Comparison of ENCODE assay signal across 8 cellular contexts in genomic region chr3:46895204-46895660, GRCh38. TPM values are rescaled to one million over a fixed set of nuclear protein-coding genes. Genes with fewer than 3 reads are reported as not detected.
DNase-seq lines count a peak whose midpoint lies in the region; TF ChIP-seq lines count a peak whose summit lies in the region.

No MANE protein-coding gene starts in this region.

- H3K36me3 ChIP-seq in OCI-LY1 (ENCODE audit: insufficient read depth, low read length) (no peaks in the 10 kb centered on the region), fibroblast of lung (ENCODE audit: control insufficient read depth, insufficient read depth, low read length) (no peaks in the 10 kb centered on the region), osteoblast (ENCODE audit: insufficient read depth, low read length) (no peaks in the 10 kb centered on the region), tibial artery (no peaks in the 10 kb centered on the region)

- H4K20me1 ChIP-seq in OCI-LY1 (ENCODE audit: insufficient read depth, low read length), result no peaks in the 10 kb centered on the region
- no peaks in the 10 kb centered on the region for H4K20me1 ChIP-seq in fibroblast of lung (ENCODE audit: control insufficient read depth, extremely low read depth, insufficient read depth, low read length)
- H4K20me1 ChIP-seq in osteoblast (ENCODE audit: insufficient read depth, low read length), result peaks cover 3% of the 10 kb centered on the region

- H3K79me2 ChIP-seq in OCI-LY1 (ENCODE audit: insufficient read depth, low read length), result no peaks in the 10 kb centered on the region
- no peaks in the 10 kb centered on the region for H3K79me2 ChIP-seq in fibroblast of lung (ENCODE audit: control insufficient read depth, insufficient read depth, low read length)
- no peaks in the 10 kb centered on the region for H3K79me2 ChIP-seq in osteoblast (ENCODE audit: insufficient read depth, low read length)

- H3K9me3 ChIP-seq in OCI-LY1 (ENCODE audit: low read length), result no peaks in the 10 kb centered on the region
- H3K9me3 ChIP-seq in fibroblast of lung (ENCODE audit: control insufficient read depth, insufficient read depth, low read depth, low read length), result no peaks in the 10 kb centered on the region
- H3K9me3 ChIP-seq in osteoblast (ENCODE audit: low read depth, low read length), result no peaks in the 10 kb centered on the region
- no peaks in the 10 kb centered on the region for H3K9me3 ChIP-seq in tibial artery

- intact Hi-C loops in tibial artery (cut with DNase I; ENCODE audit: low total_unique reads), result loop anchor here (2.0 kb wide), 1 partner anchor 28 kb away; no protein-coding TSS in a partner anchor

- no peak overlapping the region for H3K9ac ChIP-seq in OCI-LY1 (ENCODE audit: low read length)
- H3K9ac ChIP-seq in fibroblast of lung (ENCODE audit: insufficient read depth, low read length), result no peak overlapping the region

- H3F3A ChIP-seq in OCI-LY1 (ENCODE audit: insufficient read depth, low read length), result no peaks in the 10 kb centered on the region

- no peak overlapping the region for H3K4me2 ChIP-seq in OCI-LY1 (ENCODE audit: low read length)
- no peak overlapping the region for H3K4me2 ChIP-seq in fibroblast of lung (ENCODE audit: extremely low read depth, insufficient read depth, low read length)
- H3K4me2 ChIP-seq in osteoblast (ENCODE audit: insufficient read depth, low read length), result no peak overlapping the region

- no peaks in the 10 kb centered on the region for H3K4me1 ChIP-seq in OCI-LY1 (ENCODE audit: insufficient read depth, low read length, severe bottlenecking)
- H3K4me1 ChIP-seq in fibroblast of lung (ENCODE audit: control insufficient read depth, extremely low read depth, insufficient read depth, low read length), result no peaks in the 10 kb centered on the region
- no peaks in the 10 kb centered on the region for H3K4me1 ChIP-seq in osteoblast (ENCODE audit: insufficient read depth, low read length)
- H3K4me1 ChIP-seq in tibial artery, result peaks cover 0 to 55% (median 48%) of the 10 kb centered on the region in 4 donors

- TF ChIP-seq CTCF in OCI-LY1 (IDR thresholded peaks at IDR 0.05; ENCODE audit: low read length) (peak; percentile 97), fibroblast of lung (conservative IDR thresholded peaks at IDR 0.05 in 1 of 2, IDR thresholded peaks at IDR 0.05 in 1 of 2; ENCODE audit: low read depth in 1 of 2, low read length in 2 of 2) (peak; percentile 83 to 92), osteoblast (IDR thresholded peaks at IDR 0.05; ENCODE audit: extremely low read depth, low read depth, low read length) (peak; percentile 76), tibial artery (IDR thresholded peaks at IDR 0.05) (peak; percentile 89 to 94)

- peak; percentile 27 for DNase-seq in NCI-H2196 (lab: John Stamatoyannopoulos, UW; ENCODE audit: unreplicated experiment)
- DNase-seq in NCI-H2196 treated with DMSO at 0.1 percent for 48 hours (lab: John Stamatoyannopoulos, UW; ENCODE audit: unreplicated experiment), result no peak
- DNase-seq in activated T-cell treated with anti-CD3 and anti-CD28 coated beads for 4 hours, result peak; percentile 81
- peak; percentile 29 to 54 for DNase-seq in fibroblast of lung (ENCODE audit: low read depth in 2 of 2)
- DNase-seq in osteoblast (ENCODE audit: insufficient read length, low spot score, missing footprints), result peak; percentile 95
- peak; percentile 72 to 79 for DNase-seq in tibial artery
- no peak for DNase-seq in COR-L47 (lab: John Stamatoyannopoulos, UW)

- H3K27ac ChIP-seq in OCI-LY1 (ENCODE audit: low read depth, low read length, poor library complexity, severe bottlenecking) (no peak overlapping the region), fibroblast of lung (ENCODE audit: insufficient read depth, low read length) (no peak overlapping the region), osteoblast (ENCODE audit: low read depth, low read length) (no peak overlapping the region), tibial artery (no peak overlapping the region)

- no peaks in the 10 kb centered on the region for H3K9me2 ChIP-seq in OCI-LY1 (ENCODE audit: low read depth, low read length)

- no peak overlapping the region for H2AFZ ChIP-seq in OCI-LY1 (ENCODE audit: low read length)
- no peak overlapping the region for H2AFZ ChIP-seq in fibroblast of lung (ENCODE audit: low read length)
- no peak overlapping the region for H2AFZ ChIP-seq in osteoblast (ENCODE audit: low read length)

- H3K27me3 ChIP-seq in OCI-LY1 (ENCODE audit: insufficient read depth, low read length) (peaks cover 6% of the 10 kb centered on the region; the same call in 1 of the 2 replicates), fibroblast of lung (ENCODE audit: control insufficient read depth, insufficient read depth, low read length) (peaks cover 8% of the 10 kb centered on the region), osteoblast (ENCODE audit: insufficient read depth, low read length) (peaks cover 30% of the 10 kb centered on the region), tibial artery (no peaks in the 10 kb centered on the region)

- H3K4me3 ChIP-seq in OCI-LY1 (ENCODE audit: low read depth, low read length, poor library complexity, severe bottlenecking) (no peak overlapping the region), fibroblast of lung (replicated peaks in 1 of 4; ENCODE audit: control extremely low read depth in 1 of 4, insufficient read depth in 1 of 4, low read depth in 3 of 4, low read length in 4 of 4) (no peak overlapping the region), osteoblast (ENCODE audit: insufficient read depth, low read length) (no peak overlapping the region), tibial artery (no peak overlapping the region)

RNA-seq across cellular contexts. Expression of gene PTH1R, which starts 17.7 kb away (rescaled TPM):
- 3.3 and 4.3 TPM in 2 replicates for total RNA-seq in fibroblast of lung
- 0.06 and 0.67 TPM in 2 replicates for polyA plus RNA-seq in fibroblast of lung
- polyA plus RNA-seq in fibroblast of lung (2012), result 1.2 TPM in 1 of 2 replicates, not detected in the other
- 0.98 TPM in 1 of 2 replicates, not detected in the other for polyA minus RNA-seq in fibroblast of lung (ENCODE audit: low replicate concordance)
- total RNA-seq in osteoblast, result 0.29 and 0.36 TPM in 2 replicates

RNA-seq across cellular contexts. Expression of gene MYL3, which starts 32.0 kb away (rescaled TPM):
- total RNA-seq in fibroblast of lung, result 0.50 and 0.51 TPM in 2 replicates
- polyA plus RNA-seq in fibroblast of lung, result 0.67 TPM in 1 of 2 replicates, not detected in the other
- 0.52 TPM in 1 of 2 replicates, not detected in the other for polyA plus RNA-seq in fibroblast of lung (2012)
- not detected in 2 replicates for polyA minus RNA-seq in fibroblast of lung (ENCODE audit: low replicate concordance)
- not detected in 2 replicates for total RNA-seq in osteoblast

Comparison
In these comparisons a context has a peak if more than half of its experiments do, and no peak if none do; other contexts are left out.
1. DNase-seq: peak in NCI-H2196 (single experiment), activated T-cell treated with anti-CD3 and anti-CD28 coated beads for 4 hours (single experiment), fibroblast of lung (2 of 2), osteoblast (single experiment) and tibial artery (2 of 2); none in NCI-H2196 treated with DMSO at 0.1 percent for 48 hours (single experiment) and COR-L47 (single experiment).
2. Peak in every context shown above with its lines, with median percentiles within 50 percentile points of each other: CTCF ChIP-seq.